ENCODE assay signal across 10 cellular contexts in genomic region chr22:49999063-49999900, GRCh38. TPM values are rescaled to one million over a fixed set of nuclear protein-coding genes. Genes with fewer than 3 reads are reported as not detected.
DNase-seq lines count a peak whose midpoint lies in the region; ATAC-seq lines count a peak whose summit lies in the region.
"Had no signal": no experiment of that assay in that cellular context is flagged by ENCODE, and none has a peak within 500 bp of the region (broad histone marks: within the 10 kb centered on the region; RNA-seq: fewer than 3 reads in every experiment).

No MANE protein-coding gene starts in this region.

- H3K27me3 Mint-ChIP-seq in activated CD4-positive, alpha-beta T cell treated with anti-CD3 and anti-CD28 coated beads for 36 hours, result peaks cover 4% of the 10 kb centered on the region

- ATAC-seq in activated CD4-positive, alpha-beta T cell treated with anti-CD3 and anti-CD28 coated beads for 36 hours, result peak; percentile 52
- peak; percentile 11 for ATAC-seq in stimulated activated effector memory CD8-positive, alpha-beta T cell treated with anti-CD3 and anti-CD28 coated beads, Interleukin-12 subunit alpha, Interleukin-12 subunit beta, amount 100 ng/mL, for 72 hours
- ATAC-seq in HG03108 (IDR thresholded peaks at IDR 0.05; ENCODE audit: unreplicated experiment) (no peak), GM18870 (IDR thresholded peaks at IDR 0.05; ENCODE audit: unreplicated experiment) (no peak)

- H3K27me3 ChIP-seq in adipocyte (replicated peaks; ENCODE audit: control insufficient read depth, insufficient read depth, low read length) (peaks cover 35% of the 10 kb centered on the region), iPS-15b (ENCODE audit: control insufficient read depth, insufficient read depth, low read length) (peaks cover 13% of the 10 kb centered on the region)

- CTCF ChIA-PET in activated CD4-positive, alpha-beta T cell treated with anti-CD3 and anti-CD28 coated beads for 36 hours (lab: Charles Lee), result no interaction called here

- in situ Hi-C loops in KBM-7 (cut with MboI; ENCODE audit: low pct_unique_long_range_greater_than_20kb, low sequenced_read_pairs), result no loop called here

- peak; percentile 70 for DNase-seq in activated CD4-positive, alpha-beta T cell treated with anti-CD3 and anti-CD28 coated beads for 36 hours
- DNase-seq in activated CD4-positive, alpha-beta T cell treated with anti-CD3 and anti-CD28 coated beads, Interleukin-2, amount 50 U/mL, for 1 hour, result no peak
- DNase-seq in adipocyte (ENCODE audit: low read depth), result peak; percentile 40
- peak; percentile 24 to 51 for DNase-seq in stimulated activated effector memory CD8-positive, alpha-beta T cell treated with anti-CD3 and anti-CD28 coated beads, Interleukin-12 subunit alpha, Interleukin-12 subunit beta, amount 100 ng/mL, for 72 hours (ENCODE audit: low spot score in 2 of 2)
- no peak for DNase-seq in KBM-7
- DNase-seq: NCI-H345 had no signal

- H3K9ac ChIP-seq in adipocyte (ENCODE audit: low read length) (no peak overlapping the region), iPS-15b (ENCODE audit: low read depth, low read length) (peak overlapping the region; percentile 47)

- H3K4me3 Mint-ChIP-seq in activated CD4-positive, alpha-beta T cell treated with anti-CD3 and anti-CD28 coated beads for 36 hours, result no peak overlapping the region
- no peak overlapping the region for H3K4me3 Mint-ChIP-seq in stimulated activated effector memory CD8-positive, alpha-beta T cell treated with anti-CD3 and anti-CD28 coated beads, Interleukin-12 subunit alpha, Interleukin-12 subunit beta, amount 100 ng/mL, for 72 hours

- H3K36me3 ChIP-seq in adipocyte (ENCODE audit: control insufficient read depth, insufficient read depth, low read length, severe bottlenecking) (no peaks in the 10 kb centered on the region), iPS-15b (ENCODE audit: control insufficient read depth, insufficient read depth, low read length) (no peaks in the 10 kb centered on the region)

- POLR2A ChIA-PET in activated CD4-positive, alpha-beta T cell treated with anti-CD3 and anti-CD28 coated beads for 36 hours (lab: Charles Lee), result no interaction called here

- intact Hi-C loops in activated CD4-positive, alpha-beta T cell treated with anti-CD3 and anti-CD28 coated beads for 36 hours (cut with DNase I, micrococcal nuclease), result loop anchor here in 1 of 2 experiments (1.0 to 2.0 kb wide), 2 partner anchors 18 to 81 kb away; partner anchors contain the start of genes ALG12 and CRELD2

- peaks cover 2% of the 10 kb centered on the region for H3K9me3 Mint-ChIP-seq in activated CD4-positive, alpha-beta T cell treated with anti-CD3 and anti-CD28 coated beads for 36 hours (ENCODE audit: low read depth)
- H3K9me3 Mint-ChIP-seq in stimulated activated effector memory CD8-positive, alpha-beta T cell treated with anti-CD3 and anti-CD28 coated beads, Interleukin-12 subunit alpha, Interleukin-12 subunit beta, amount 100 ng/mL, for 72 hours, result no peaks in the 10 kb centered on the region

- H3K4me1 ChIP-seq in adipocyte (ENCODE audit: control insufficient read depth, insufficient read depth, low read length) (peaks cover 3% of the 10 kb centered on the region), iPS-15b (ENCODE audit: control insufficient read depth, insufficient read depth, low read length) (no peaks in the 10 kb centered on the region)

- H3K9me3 ChIP-seq in adipocyte (ENCODE audit: control insufficient read depth, low read length), result no peaks in the 10 kb centered on the region
- no peaks in the 10 kb centered on the region for H3K9me3 ChIP-seq in iPS-15b (ENCODE audit: control insufficient read depth, insufficient read depth, low read length)

- H3K36me3 Mint-ChIP-seq in activated CD4-positive, alpha-beta T cell treated with anti-CD3 and anti-CD28 coated beads for 36 hours (ENCODE audit: low read depth), result no peaks in the 10 kb centered on the region
- H3K36me3 Mint-ChIP-seq in stimulated activated effector memory CD8-positive, alpha-beta T cell treated with anti-CD3 and anti-CD28 coated beads, Interleukin-12 subunit alpha, Interleukin-12 subunit beta, amount 100 ng/mL, for 72 hours, result no peaks in the 10 kb centered on the region

- H3K4me3 ChIP-seq in adipocyte (ENCODE audit: low read length) (no peak overlapping the region), iPS-15b (ENCODE audit: low read depth, low read length) (peak overlapping the region; percentile 59)

- H3K4me1 Mint-ChIP-seq in activated CD4-positive, alpha-beta T cell treated with anti-CD3 and anti-CD28 coated beads for 36 hours, result peaks cover 7% of the 10 kb centered on the region
- H3K4me1 Mint-ChIP-seq in stimulated activated effector memory CD8-positive, alpha-beta T cell treated with anti-CD3 and anti-CD28 coated beads, Interleukin-12 subunit alpha, Interleukin-12 subunit beta, amount 100 ng/mL, for 72 hours, result peaks cover 16% of the 10 kb centered on the region

- no peak overlapping the region for H3K27ac Mint-ChIP-seq in activated CD4-positive, alpha-beta T cell treated with anti-CD3 and anti-CD28 coated beads for 36 hours
- no peak overlapping the region for H3K27ac Mint-ChIP-seq in stimulated activated effector memory CD8-positive, alpha-beta T cell treated with anti-CD3 and anti-CD28 coated beads, Interleukin-12 subunit alpha, Interleukin-12 subunit beta, amount 100 ng/mL, for 72 hours

RNA-seq across cellular contexts. Expression of gene IL17REL, which starts 13.3 kb away (rescaled TPM):
- under 1 TPM; 0.16 TPM for total RNA-seq in activated CD4-positive, alpha-beta T cell treated with anti-CD3 and anti-CD28 coated beads for 36 hours
- total RNA-seq: A673 had no signal

RNA-seq across cellular contexts. Expression of gene PIM3, which starts 38.7 kb away (rescaled TPM):
- total RNA-seq in activated CD4-positive, alpha-beta T cell treated with anti-CD3 and anti-CD28 coated beads for 36 hours, result 100 to 1,000 TPM; 127 to 165 TPM

RNA-seq across cellular contexts. Expression of gene TTLL8, which starts 58.8 kb away (rescaled TPM):
- total RNA-seq in activated CD4-positive, alpha-beta T cell treated with anti-CD3 and anti-CD28 coated beads for 36 hours, result not detected
- total RNA-seq: A673 had no signal

Comparison
In these comparisons a context has a peak if more than half of its experiments do, and no peak if none do; other contexts are left out.
1. DNase-seq: peak in activated CD4-positive, alpha-beta T cell treated with anti-CD3 and anti-CD28 coated beads for 36 hours (single experiment), adipocyte (single experiment) and stimulated activated effector memory CD8-positive, alpha-beta T cell treated with anti-CD3 and anti-CD28 coated beads, Interleukin-12 subunit alpha, Interleukin-12 subunit beta, amount 100 ng/mL, for 72 hours (2 of 2); none in activated CD4-positive, alpha-beta T cell treated with anti-CD3 and anti-CD28 coated beads, Interleukin-2, amount 50 U/mL, for 1 hour (single experiment) and KBM-7 (single experiment).
2. ATAC-seq: peak in activated CD4-positive, alpha-beta T cell treated with anti-CD3 and anti-CD28 coated beads for 36 hours (single experiment) and stimulated activated effector memory CD8-positive, alpha-beta T cell treated with anti-CD3 and anti-CD28 coated beads, Interleukin-12 subunit alpha, Interleukin-12 subunit beta, amount 100 ng/mL, for 72 hours (single experiment); none in HG03108 (single experiment) and GM18870 (single experiment).